8 cellular contexts compared by ENCODE assay signal in genomic region chr5:76714771-76715483, GRCh38.
A peak's percentile ranks its signal among the peaks of the same experiment; 100 is the strongest.
DNase-seq lines count a peak whose midpoint lies in the region; ATAC-seq lines count a peak whose summit lies in the region.

No MANE protein-coding gene starts in this region.

- no peak for ATAC-seq in stimulated activated memory B cell treated with anti-CD40 and anti-IgM and Interleukin-4, amounts not matched to agents 10 μg/mL and 1 μg/mL and 100 μg/mL, for 72 hours

- H3K36me3 ChIP-seq in HUES48 (ENCODE audit: control insufficient read depth, insufficient read depth, low read length) (no peaks in the 10 kb centered on the region), adipocyte (ENCODE audit: control insufficient read depth, insufficient read depth, low read length, severe bottlenecking) (no peaks in the 10 kb centered on the region)

- DNase-seq in ELR (ENCODE audit: low read depth) = peak; percentile 46
- no peak for DNase-seq in adipocyte (ENCODE audit: low read depth)
- DNase-seq in iPS-NIHi11 (ENCODE audit: low spot score) = peak; percentile 65
- DNase-seq in effector CD4-positive, alpha-beta T cell = no peak
- DNase-seq in NCI-H345 treated with DMSO at 0.1 percent for 48 hours (lab: John Stamatoyannopoulos, UW; ENCODE audit: unreplicated experiment) = no peak
- DNase-seq in globus pallidus (ENCODE audit: low spot score) = no peak

- peaks cover 36% of the 10 kb centered on the region for H3K4me1 Mint-ChIP-seq in stimulated activated memory B cell treated with anti-CD40 and anti-IgM and Interleukin-4, amounts not matched to agents 10 μg/mL and 1 μg/mL and 100 μg/mL, for 72 hours

- peaks cover 3% of the 10 kb centered on the region for H3K9me3 Mint-ChIP-seq in stimulated activated memory B cell treated with anti-CD40 and anti-IgM and Interleukin-4, amounts not matched to agents 10 μg/mL and 1 μg/mL and 100 μg/mL, for 72 hours

- no peak overlapping the region for H3K27ac Mint-ChIP-seq in stimulated activated memory B cell treated with anti-CD40 and anti-IgM and Interleukin-4, amounts not matched to agents 10 μg/mL and 1 μg/mL and 100 μg/mL, for 72 hours

- H3K4me3 Mint-ChIP-seq in stimulated activated memory B cell treated with anti-CD40 and anti-IgM and Interleukin-4, amounts not matched to agents 10 μg/mL and 1 μg/mL and 100 μg/mL, for 72 hours = peak overlapping the region; percentile 78

- peaks cover 19% of the 10 kb centered on the region for H3K27me3 ChIP-seq in HUES48 (ENCODE audit: control insufficient read depth, insufficient read depth, low read length)
- no peaks in the 10 kb centered on the region for H3K27me3 ChIP-seq in adipocyte (replicated peaks; ENCODE audit: control insufficient read depth, insufficient read depth, low read length)

- no peak overlapping the region for H3K9ac ChIP-seq in HUES48 (ENCODE audit: low read depth, low read length)
- peak overlapping the region; percentile 88 for H3K9ac ChIP-seq in adipocyte (ENCODE audit: low read length)

- H3K4me3 ChIP-seq in HUES48 (ENCODE audit: low read depth, low read length) (peak overlapping the region; percentile 93), adipocyte (ENCODE audit: low read length) (peak overlapping the region; percentile 89)

- H3K36me3 Mint-ChIP-seq in stimulated activated memory B cell treated with anti-CD40 and anti-IgM and Interleukin-4, amounts not matched to agents 10 μg/mL and 1 μg/mL and 100 μg/mL, for 72 hours = no peaks in the 10 kb centered on the region

- H3K27me3 Mint-ChIP-seq in stimulated activated memory B cell treated with anti-CD40 and anti-IgM and Interleukin-4, amounts not matched to agents 10 μg/mL and 1 μg/mL and 100 μg/mL, for 72 hours = peaks cover 69% of the 10 kb centered on the region

- H3K27ac ChIP-seq in HUES48 (ENCODE audit: low read depth, low read length) = no peak overlapping the region

- H3K9me3 ChIP-seq in HUES48 (ENCODE audit: control insufficient read depth, insufficient read depth, low read length) (no peaks in the 10 kb centered on the region), adipocyte (ENCODE audit: control insufficient read depth, low read length) (no peaks in the 10 kb centered on the region)

- no peaks in the 10 kb centered on the region; the same call in 1 of the 2 replicates for H3K4me1 ChIP-seq in HUES48 (ENCODE audit: control insufficient read depth, insufficient read depth, low read length)
- peaks cover 15% of the 10 kb centered on the region for H3K4me1 ChIP-seq in adipocyte (ENCODE audit: control insufficient read depth, insufficient read depth, low read length)

Comparison
In these comparisons a context has a peak if more than half of its experiments do, and no peak if none do; other contexts are left out.
1. DNase-seq: peak in ELR (single experiment) and iPS-NIHi11 (single experiment); none in adipocyte (single experiment), effector CD4-positive, alpha-beta T cell (single experiment), NCI-H345 treated with DMSO at 0.1 percent for 48 hours (single experiment) and globus pallidus (single experiment).